16 cellular contexts compared by ENCODE assay signal in the genomic region with DNA sequence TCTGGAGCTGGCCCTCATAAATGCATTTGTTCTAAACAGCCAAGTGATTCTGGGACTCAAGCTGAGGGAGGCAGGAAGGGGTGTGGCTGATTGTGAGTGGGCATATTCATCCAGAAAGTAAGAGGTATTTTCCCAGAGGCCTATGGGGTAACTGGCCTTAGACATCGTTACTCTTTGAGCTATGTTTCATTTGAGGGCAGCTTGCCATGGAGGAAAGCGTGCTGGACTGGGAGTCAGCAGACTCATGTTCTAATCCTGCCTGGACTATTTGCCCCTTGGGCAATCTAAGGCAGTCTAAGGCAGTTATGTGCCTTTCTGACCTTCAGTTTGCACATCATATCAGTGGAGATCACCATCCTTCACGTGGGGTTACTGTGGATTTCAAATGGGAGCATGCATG.
DNase-seq lines count a peak whose midpoint lies in the region; ATAC-seq and TF ChIP-seq lines count a peak whose summit lies in the region.
"Had no signal": no experiment of that assay in that cellular context is flagged by ENCODE, and none has a peak within 500 bp of the region (broad histone marks: within the 10 kb centered on the region; RNA-seq: fewer than 3 reads in every experiment).

No MANE protein-coding gene starts in this region.

- peak overlapping the region; percentile 6 for H3K4me3 ChIP-seq in coronary artery
- no peak overlapping the region for H3K4me3 ChIP-seq in muscle layer of duodenum (ENCODE audit: low read depth in 1 of 2, low read length in 2 of 2)
- no peak overlapping the region for H3K4me3 ChIP-seq in GM23338
- H3K4me3 ChIP-seq: heart right ventricle, prostate gland had no signal

- H3K4me3 Mint-ChIP-seq in GM23338, result no peak overlapping the region
- H3K4me3 Mint-ChIP-seq: activated T-helper 1 cell treated with anti-CD3 and anti-CD28 coated beads, Interleukin-12 subunit alpha, Interleukin-12 subunit beta, Interleukin-2, Interleukin-4 antibody, amounts not matched to agents 30 ng/mL and 10 ng/mL and 1 ng/mL, durations not matched to agents 14 hours and 24 hours and 36 hours; central memory CD8-positive, alpha-beta T cell; type B pancreatic cell had no signal

- DNase-seq in AG20443 (ENCODE audit: low spot score), result peak; percentile 51
- peak; percentile 82 for DNase-seq in coronary artery (ENCODE audit: low spot score)
- DNase-seq in GM23338 (ENCODE audit: low spot score), result no peak
- no peak for DNase-seq in activated gamma-delta T cell (lab: John Stamatoyannopoulos, UW)
- no peak for DNase-seq in NCI-H748 (lab: John Stamatoyannopoulos, UW; ENCODE audit: unreplicated experiment)
- DNase-seq: GF-D8, GOT3, heart right ventricle, WERI-Rb-1 had no signal

- no peak overlapping the region for H3K4me2 ChIP-seq in GM23338

- H2AFZ ChIP-seq in GM23338, result no peak overlapping the region

- ATAC-seq in HG02763 (IDR thresholded peaks at IDR 0.05; ENCODE audit: unreplicated experiment) (peak; percentile 51), GM23338 (no peak), HG03025 (IDR thresholded peaks at IDR 0.05; ENCODE audit: low FRiP score, unreplicated experiment) (no peak)

- H3F3A ChIP-seq in GM23338 (replicated peaks; ENCODE audit: low read depth), result no peaks in the 10 kb centered on the region

- no peaks in the 10 kb centered on the region for H3K9me3 ChIP-seq in muscle layer of duodenum (ENCODE audit: control insufficient read depth in 1 of 2, low read length in 2 of 2)
- H3K9me3 ChIP-seq: heart right ventricle, prostate gland had no signal

- H3K9me2 ChIP-seq in GM23338 (ENCODE audit: insufficient read depth), result no peaks in the 10 kb centered on the region

- H3K27ac ChIP-seq in coronary artery (peak overlapping the region; percentile 73 to 86), muscle layer of duodenum (ENCODE audit: low read length) (peak overlapping the region; percentile 17), GM23338 (ENCODE audit: low read depth) (no peak overlapping the region)
- H3K27ac ChIP-seq: prostate gland, WERI-Rb-1 had no signal

- no peaks in the 10 kb centered on the region for H3K9me3 Mint-ChIP-seq in GM23338
- H3K9me3 Mint-ChIP-seq: activated T-helper 1 cell treated with anti-CD3 and anti-CD28 coated beads, Interleukin-12 subunit alpha, Interleukin-12 subunit beta, Interleukin-2, Interleukin-4 antibody, amounts not matched to agents 30 ng/mL and 10 ng/mL and 1 ng/mL, durations not matched to agents 14 hours and 24 hours and 36 hours; central memory CD8-positive, alpha-beta T cell; type B pancreatic cell had no signal

- H3K4me1 ChIP-seq in muscle layer of duodenum (ENCODE audit: control insufficient read depth in 1 of 2, insufficient read depth in 2 of 2, low read length in 2 of 2) (peaks cover under 1 to 18% of the 10 kb centered on the region in 2 donors), GM23338 (ENCODE audit: insufficient read depth) (no peaks in the 10 kb centered on the region)
- H3K4me1 ChIP-seq: prostate gland had no signal

- H4K20me1 ChIP-seq in GM23338 (replicated peaks; ENCODE audit: insufficient read depth), result no peaks in the 10 kb centered on the region

- no peaks in the 10 kb centered on the region; the same call in 2 of the 3 replicates for H3K4me1 Mint-ChIP-seq in GM23338
- H3K4me1 Mint-ChIP-seq: central memory CD8-positive, alpha-beta T cell had no signal

- TF ChIP-seq CTCF in coronary artery (IDR thresholded peaks at IDR 0.05) (no peak), GM23338 (conservative IDR thresholded peaks at IDR 0.05; ENCODE audit: low read depth in 2 of 2) (no peak)

- H3K36me3 ChIP-seq in muscle layer of duodenum (ENCODE audit: control insufficient read depth in 1 of 2, insufficient read depth in 2 of 2, low read length in 2 of 2) (no peaks in the 10 kb centered on the region), GM23338 (ENCODE audit: insufficient read depth) (no peaks in the 10 kb centered on the region)
- H3K36me3 ChIP-seq: heart right ventricle, prostate gland, WERI-Rb-1 had no signal

- H3K79me2 ChIP-seq in GM23338 (replicated peaks; ENCODE audit: insufficient read depth), result no peaks in the 10 kb centered on the region

- H3K36me3 Mint-ChIP-seq in GM23338 (ENCODE audit: low read depth), result no peaks in the 10 kb centered on the region
- H3K36me3 Mint-ChIP-seq: type B pancreatic cell had no signal

- peaks cover 7% of the 10 kb centered on the region for H3K27me3 Mint-ChIP-seq in GM23338 (ENCODE audit: insufficient read depth, low read depth, poor library complexity)
- H3K27me3 Mint-ChIP-seq: type B pancreatic cell had no signal

- H3K27ac Mint-ChIP-seq in GM23338, result no peak overlapping the region
- H3K27ac Mint-ChIP-seq: activated T-helper 1 cell treated with anti-CD3 and anti-CD28 coated beads, Interleukin-12 subunit alpha, Interleukin-12 subunit beta, Interleukin-2, Interleukin-4 antibody, amounts not matched to agents 30 ng/mL and 10 ng/mL and 1 ng/mL, durations not matched to agents 14 hours and 24 hours and 36 hours; type B pancreatic cell had no signal

- H3K27me3 ChIP-seq in muscle layer of duodenum (ENCODE audit: low read depth, low read length) (no peaks in the 10 kb centered on the region), GM23338 (ENCODE audit: insufficient read depth) (no peaks in the 10 kb centered on the region)
- H3K27me3 ChIP-seq: heart right ventricle had no signal

TF ChIP-seq in GM23338, 12 proteins besides CTCF, POLR2A, EP300 and RAD21 (continues in another document):
- no peak for TF ChIP-seq NANOG (IDR thresholded peaks at IDR 0.05; ENCODE audit: borderline replicate concordance)
- no peak for TF ChIP-seq EZH2 (IDR thresholded peaks at IDR 0.05; ENCODE audit: low read depth, unreplicated experiment)
- TF ChIP-seq ZNF331 (CRISPR knock-in tag; IDR thresholded peaks at IDR 0.05; ENCODE audit: low read depth), result no peak
- no peak for TF ChIP-seq EZH2phosphoT487 (IDR thresholded peaks at IDR 0.05; ENCODE audit: unreplicated experiment)
- TF ChIP-seq, protein P1, sequence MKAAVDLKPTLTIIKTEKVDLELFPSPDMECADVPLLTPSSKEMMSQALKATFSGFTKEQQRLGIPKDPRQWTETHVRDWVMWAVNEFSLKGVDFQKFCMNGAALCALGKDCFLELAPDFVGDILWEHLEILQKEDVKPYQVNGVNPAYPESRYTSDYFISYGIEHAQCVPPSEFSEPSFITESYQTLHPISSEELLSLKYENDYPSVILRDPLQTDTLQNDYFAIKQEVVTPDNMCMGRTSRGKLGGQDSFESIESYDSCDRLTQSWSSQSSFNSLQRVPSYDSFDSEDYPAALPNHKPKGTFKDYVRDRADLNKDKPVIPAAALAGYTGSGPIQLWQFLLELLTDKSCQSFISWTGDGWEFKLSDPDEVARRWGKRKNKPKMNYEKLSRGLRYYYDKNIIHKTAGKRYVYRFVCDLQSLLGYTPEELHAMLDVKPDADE (IDR thresholded peaks at IDR 0.05), result no peak
- no peak for TF ChIP-seq STAT1 (IDR thresholded peaks at IDR 0.05; ENCODE audit: unreplicated experiment)
- TF ChIP-seq ZNF114 (CRISPR knock-in tag; IDR thresholded peaks at IDR 0.05), result no peak
- TF ChIP-seq POLR2AphosphoS5 (IDR thresholded peaks at IDR 0.05; ENCODE audit: low read depth), result no peak

Comparison
In these comparisons a context has a peak if more than half of its experiments do, and no peak if none do; other contexts are left out.
1. DNase-seq: peak in AG20443 (single experiment) and coronary artery (single experiment); none in GM23338 (single experiment), activated gamma-delta T cell (single experiment) and NCI-H748 (single experiment).